1 cellular context compared by ENCODE assay signal in genomic region chr13:30798776-30799625, GRCh38.
TF ChIP-seq lines count a peak whose summit lies in the region.

No MANE protein-coding gene starts in this region.

TF ChIP-seq in SK-N-SH, 30 proteins besides CTCF, POLR2A, EP300 and RAD21:
- TF ChIP-seq ZBTB33 (IDR thresholded peaks at IDR 0.05; ENCODE audit: borderline replicate concordance, low read depth) (no peak), TAF1 (IDR thresholded peaks at IDR 0.05; ENCODE audit: borderline replicate concordance, low read depth, low read length) (no peak)
TF ChIP-seq in SK-N-SH: peak in this region for 0.
